ENCODE assay signal across 8 cellular contexts in the genomic region with DNA sequence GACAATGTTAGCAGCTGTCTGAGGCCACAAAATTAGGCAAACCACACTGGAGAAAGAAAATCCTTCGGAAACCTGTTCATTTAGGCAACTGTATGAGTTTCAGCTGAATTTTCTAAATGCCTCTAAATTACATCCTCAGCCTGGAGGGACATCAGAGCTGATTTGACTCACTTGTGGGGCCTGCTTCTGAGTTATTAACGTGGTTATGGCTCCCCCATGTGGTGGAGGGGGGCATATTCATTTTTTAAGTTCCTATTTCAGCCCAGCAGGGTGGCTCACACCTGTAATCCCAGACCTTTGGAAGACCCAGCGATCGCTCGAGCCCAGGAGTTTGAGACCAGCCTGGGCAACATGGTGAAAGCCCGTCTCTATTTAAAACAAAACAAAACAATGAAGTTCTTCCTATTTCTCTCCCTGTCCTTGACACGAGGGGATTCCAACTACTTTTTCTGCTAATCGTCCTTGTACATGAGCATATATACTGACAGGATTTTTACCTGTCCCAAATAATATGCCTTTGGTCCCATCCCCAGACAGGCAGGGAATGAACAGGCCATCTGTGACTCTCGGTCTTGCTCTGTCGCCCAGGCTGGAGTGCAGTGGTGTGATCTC. TPM values are rescaled to one million over a fixed set of nuclear protein-coding genes. Genes with fewer than 3 reads are reported as not detected.
A peak's percentile ranks its signal among the peaks of the same experiment; 100 is the strongest.
DNase-seq lines count a peak whose midpoint lies in the region; ATAC-seq, FAIRE-seq and TF ChIP-seq lines count a peak whose summit lies in the region.
"Had no signal": no experiment of that assay in that cellular context is flagged by ENCODE, and none has a peak within 500 bp of the region (broad histone marks: within the 10 kb centered on the region; RNA-seq: fewer than 3 reads in every experiment).

No MANE protein-coding gene starts in this region.

- H3K27me3 ChIP-seq in right cardiac atrium (ENCODE audit: control insufficient read depth, insufficient read depth) = no peaks in the 10 kb centered on the region
- peaks cover 4 to 7% (median 6%) of the 10 kb centered on the region in 3 donors for H3K27me3 ChIP-seq in gastrocnemius medialis

- 18% methylated on average over 10 of the region's 10 CpGs for WGBS in right cardiac atrium

- in situ Hi-C loops in gastrocnemius medialis (cut with MboI; ENCODE audit: low sequenced_read_pairs in 4 of 4) = loop anchor here (5.0 to 10.0 kb wide), 4 partner anchors 181 to 241 kb away; partner anchors contain the start of gene PGLYRP1 (in 1 of the 4)

- peak; percentile 90 for FAIRE-seq in GM12892 (lab: Jason Lieb, UNC)

- H3K36me3 ChIP-seq in gastrocnemius medialis = no peaks in the 10 kb centered on the region

- ATAC-seq in right cardiac atrium (peak; percentile 67 to 85), gastrocnemius medialis (peak; percentile 76 to 79), HG02642 (IDR thresholded peaks at IDR 0.05; ENCODE audit: poor library complexity, unreplicated experiment) (no peak)

- no peak overlapping the region for H3K27ac ChIP-seq in right cardiac atrium (ENCODE audit: low read length)
- H3K27ac ChIP-seq in gastrocnemius medialis = no peak overlapping the region

- intact Hi-C loops in right cardiac atrium (cut with DNase I) = loop anchor here in 2 of 4 donors (5.0 to 10.0 kb wide), 2 partner anchors 181 to 238 kb away; no protein-coding TSS in a partner anchor
- intact Hi-C loops in gastrocnemius medialis (cut with DNase I; ENCODE audit: low total_unique reads) = loop anchor here (1.0 kb wide), 2 partner anchors 183 to 236 kb away; no protein-coding TSS in a partner anchor

- H3K4me3 ChIP-seq in right cardiac atrium (ENCODE audit: low read length) (no peak overlapping the region), gastrocnemius medialis (no peak overlapping the region)

- DNase-seq in GM12892 (ENCODE audit: insufficient read length) (peak; percentile 35), NCI-H1694 (lab: John Stamatoyannopoulos, UW) (peak; percentile 53), T-helper 22 cell (ENCODE audit: low read depth) (peak; percentile 32), amygdala (lab: John Stamatoyannopoulos, UW) (peak in 50 of 56 donors; percentile 2 to 84 (median 32)), right cardiac atrium (peak in 1 of 3 donors; percentile 42), gastrocnemius medialis (peak; percentile 20 to 40)

- peak; percentile 74 to 84 (median 79) for TF ChIP-seq CTCF in gastrocnemius medialis (IDR thresholded peaks at IDR 0.05 in 4 of 5, conservative IDR thresholded peaks at IDR 0.05 in 1 of 5)

- TF ChIP-seq POLR2A in GM12892 (IDR thresholded peaks at IDR 0.05; ENCODE audit: low read depth, low read length) (no peak), gastrocnemius medialis (IDR thresholded peaks at IDR 0.05) (no peak)

- no peaks in the 10 kb centered on the region for H3K9me3 ChIP-seq in right cardiac atrium (ENCODE audit: control insufficient read depth, low read length)
- H3K9me3 ChIP-seq in gastrocnemius medialis = no peaks in the 10 kb centered on the region

- no peaks in the 10 kb centered on the region for H3K4me1 ChIP-seq in right cardiac atrium (ENCODE audit: control insufficient read depth, insufficient read depth, low read length)
- H3K4me1 ChIP-seq in gastrocnemius medialis = no peaks in the 10 kb centered on the region

RNA-seq across cellular contexts. Expression of gene HIF3A, which starts 31.5 kb away (rescaled TPM):
- polyA plus RNA-seq in GM12892 (2012; ENCODE audit: missing spikeins) = not detected
- total RNA-seq in right cardiac atrium = 100 to 1,000 TPM in 1 of 4 donors, 10 to 100 TPM in 3; 60.0 to 132 (median 90.8) TPM
- polyA plus RNA-seq in right cardiac atrium = 94.7 TPM
- 10 to 100 TPM in 3 of 4 donors, 1 to 10 TPM in 1; 5.9 to 29.2 (median 13.9) TPM for total RNA-seq in gastrocnemius medialis

RNA-seq across cellular contexts. Expression of gene IGFL1, which starts 35.8 kb away (rescaled TPM):
- polyA plus RNA-seq in GM12892 (2012; ENCODE audit: missing spikeins) = not detected
- total RNA-seq in right cardiac atrium (not detected), gastrocnemius medialis (not detected)
- not detected for polyA plus RNA-seq in right cardiac atrium
- total RNA-seq: skeletal muscle tissue had no signal
